ENCODE assay signal across 31 cellular contexts in the genomic region with DNA sequence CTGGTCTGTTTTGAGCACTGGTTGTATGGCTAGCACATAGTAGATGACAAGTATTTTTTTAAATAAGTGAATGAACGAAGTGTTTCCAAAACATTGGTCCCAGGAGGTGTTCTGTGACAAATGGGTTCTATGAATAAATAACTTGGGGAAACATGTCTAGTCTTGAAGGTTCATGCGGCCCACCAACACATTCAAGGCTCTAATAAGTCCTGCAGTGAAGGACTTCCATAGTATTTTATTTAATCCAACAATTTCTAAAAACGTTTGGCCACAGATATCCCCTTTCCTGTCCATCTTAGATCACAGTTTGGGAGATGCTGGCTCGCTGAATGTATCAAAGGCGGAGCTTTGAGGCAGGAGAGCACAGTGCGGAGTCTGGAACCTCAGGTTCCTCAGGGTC. TPM values are rescaled to one million over a fixed set of nuclear protein-coding genes. Genes with fewer than 3 reads are reported as not detected.
"Had no signal": no experiment of that assay in that cellular context is flagged by ENCODE, and none has a peak within 500 bp of the region (broad histone marks: within the 10 kb centered on the region; RNA-seq: fewer than 3 reads in every experiment).

No MANE protein-coding gene starts in this region.

- FAIRE-seq: colon, islet of Langerhans, urothelium cell line had no signal

- H3K4me1 Mint-ChIP-seq: neural crest cell had no signal

- H3K27ac Mint-ChIP-seq: endodermal cell; natural killer cell treated with Interleukin-12 subunit alpha and Interleukin-12 subunit beta and Interleukin-15 and Interleukin-18, amount 100 ng/mL, for 72 hours; stimulated activated naive B cell treated with anti-CD40 and anti-IgM and Interleukin-4, amounts not matched to agents 10 μg/mL and 1 μg/mL and 100 μg/mL, for 72 hours; stimulated activated naive CD8-positive, alpha-beta T cell treated with anti-CD3 and anti-CD28 coated beads, Interleukin-15, Interleukin-2, amounts not matched to agents 100 ng/mL and 50 ng/mL, for 24 hours had no signal

- H3K4me1 ChIP-seq: gastroesophageal sphincter, left lung, prostate gland, right atrium auricular region, upper lobe of left lung had no signal

- DNase-seq: effector CD8-positive, alpha-beta T cell; endodermal cell; foreskin fibroblast; heart left ventricle; hippocampal formation; left cardiac atrium; left lung; mesenchymal stem cell; mucosa of descending colon; naive B cell; stimulated activated CD4-positive, alpha-beta T cell treated with anti-CD3 and anti-CD28 coated beads, Interleukin-2, amount 100 ng/mL, for 24 hours; stimulated activated CD4-positive, alpha-beta T cell treated with anti-CD3 and anti-CD28 coated beads, Interleukin-4, amount 100 ng/mL, for 4 hours; stimulated activated naive B cell treated with anti-CD40 and anti-IgM and Interleukin-4, amounts not matched to agents 10 μg/mL and 1 μg/mL and 100 μg/mL, for 72 hours; upper lobe of left lung had no signal

- H3K9me3 Mint-ChIP-seq: endodermal cell; mesothelial cell of epicardium; naive B cell; natural killer cell treated with Interleukin-12 subunit alpha and Interleukin-12 subunit beta and Interleukin-15 and Interleukin-18, amount 100 ng/mL, for 72 hours; neural crest cell; stimulated activated naive B cell treated with anti-CD40 and anti-IgM and Interleukin-4, amounts not matched to agents 10 μg/mL and 1 μg/mL and 100 μg/mL, for 72 hours; stimulated activated naive CD8-positive, alpha-beta T cell treated with anti-CD3 and anti-CD28 coated beads, Interleukin-15, Interleukin-2, amounts not matched to agents 100 ng/mL and 50 ng/mL, for 24 hours had no signal

- H3K4me3 Mint-ChIP-seq: endodermal cell; mesothelial cell of epicardium; natural killer cell treated with Interleukin-12 subunit alpha and Interleukin-12 subunit beta and Interleukin-15 and Interleukin-18, amount 100 ng/mL, for 72 hours; neural crest cell; stimulated activated naive B cell treated with anti-CD40 and anti-IgM and Interleukin-4, amounts not matched to agents 10 μg/mL and 1 μg/mL and 100 μg/mL, for 72 hours; stimulated activated naive CD8-positive, alpha-beta T cell treated with anti-CD3 and anti-CD28 coated beads, Interleukin-15, Interleukin-2, amounts not matched to agents 100 ng/mL and 50 ng/mL, for 24 hours had no signal

- H3K36me3 ChIP-seq: gastroesophageal sphincter, prostate gland, right atrium auricular region, thoracic aorta, tibial nerve had no signal

- H3K27ac ChIP-seq: epithelial cell of prostate, gastroesophageal sphincter, heart left ventricle, left lung, prostate gland, right atrium auricular region, thoracic aorta, tibial nerve, upper lobe of left lung had no signal

- H3K4me3 ChIP-seq: dorsolateral prefrontal cortex, gastroesophageal sphincter, heart left ventricle, left lung, mucosa of descending colon, prostate gland, right atrium auricular region, thoracic aorta, tibial nerve, upper lobe of left lung had no signal

- H3K9me3 ChIP-seq: gastroesophageal sphincter, left lung, mucosa of descending colon, prostate gland, right atrium auricular region, thoracic aorta, upper lobe of left lung had no signal

- H3K27me3 Mint-ChIP-seq: naive B cell; natural killer cell treated with Interleukin-12 subunit alpha and Interleukin-12 subunit beta and Interleukin-15 and Interleukin-18, amount 100 ng/mL, for 72 hours; stimulated activated naive B cell treated with anti-CD40 and anti-IgM and Interleukin-4, amounts not matched to agents 10 μg/mL and 1 μg/mL and 100 μg/mL, for 72 hours; stimulated activated naive CD8-positive, alpha-beta T cell treated with anti-CD3 and anti-CD28 coated beads, Interleukin-15, Interleukin-2, amounts not matched to agents 100 ng/mL and 50 ng/mL, for 24 hours had no signal

- H3K36me3 Mint-ChIP-seq: mesothelial cell of epicardium had no signal

- H3K27me3 ChIP-seq: dorsolateral prefrontal cortex, right atrium auricular region, tibial nerve, upper lobe of left lung had no signal

- ATAC-seq: esophagus mucosa; gastroesophageal sphincter; heart left ventricle; mucosa of descending colon; natural killer cell treated with Interleukin-12 subunit alpha and Interleukin-12 subunit beta and Interleukin-15 and Interleukin-18, amount 100 ng/mL, for 72 hours; stimulated activated naive B cell treated with anti-CD40 and anti-IgM and Interleukin-4, amounts not matched to agents 10 μg/mL and 1 μg/mL and 100 μg/mL, for 72 hours had no signal

RNA-seq across cellular contexts. Expression of a gene that starts 22.5 kb away (rescaled TPM):
- total RNA-seq: kidney epithelial cell, lung microvascular endothelial cell had no signal
